In the genomic region with DNA sequence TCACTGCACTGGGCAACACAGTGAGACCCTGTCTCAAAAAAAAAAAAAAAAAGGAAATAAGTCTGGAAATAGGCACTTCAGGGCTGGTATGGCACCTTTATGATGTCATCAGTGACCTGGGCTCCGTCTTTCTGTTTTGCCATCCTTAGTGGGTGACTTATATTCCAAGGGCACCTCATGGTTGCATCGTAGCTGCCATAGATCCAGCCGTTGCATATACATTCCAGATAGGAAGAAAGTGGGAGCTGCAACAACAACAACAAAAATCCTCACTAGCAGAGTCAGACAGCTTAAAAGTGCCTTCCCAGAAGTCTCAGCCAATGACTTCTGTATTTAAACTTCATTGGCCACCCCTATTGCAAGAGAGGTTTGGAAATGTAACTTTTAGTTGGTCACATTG, we compare ENCODE assay signal across 25 cellular contexts. TPM values are rescaled to one million over a fixed set of nuclear protein-coding genes. Genes with fewer than 3 reads are reported as not detected.
DNase-seq lines count a peak whose midpoint lies in the region; ATAC-seq, FAIRE-seq and TF ChIP-seq lines count a peak whose summit lies in the region.
"Had no signal": no experiment of that assay in that cellular context is flagged by ENCODE, and none has a peak within 500 bp of the region (broad histone marks: within the 10 kb centered on the region; RNA-seq: fewer than 3 reads in every experiment).

No MANE protein-coding gene starts in this region.

- no peak for TF ChIP-seq RAD21 in GM12878 (IDR thresholded peaks at IDR 0.05; ENCODE audit: insufficient read depth, low read depth, low read length)

- no peak overlapping the region for H2AFZ ChIP-seq in DND-41 (ENCODE audit: low read depth, low read length)
- H2AFZ ChIP-seq in OCI-LY3 (ENCODE audit: low read depth, low read length) = peak overlapping the region; percentile 100; the same call in 1 of the 2 replicates
- H2AFZ ChIP-seq in GM12878 (ENCODE audit: control insufficient read depth, low read depth, low read length) = no peak overlapping the region; the same call in 1 of the 2 replicates
- no peak overlapping the region for H2AFZ ChIP-seq in trophoblast cell (ENCODE audit: insufficient read depth, low read length, poor library complexity)

- H3K9me3 ChIP-seq in DND-41 (ENCODE audit: insufficient read depth, low read length, severe bottlenecking) = no peaks in the 10 kb centered on the region
- H3K9me3 ChIP-seq in OCI-LY3 (ENCODE audit: insufficient read depth, low read length) = no peaks in the 10 kb centered on the region
- H3K9me3 ChIP-seq in GM12878 (replicated peaks; ENCODE audit: control insufficient read depth, insufficient read depth, low read length) = no peaks in the 10 kb centered on the region
- H3K9me3 ChIP-seq in trophoblast cell (ENCODE audit: insufficient read depth, low read depth, low read length) = no peaks in the 10 kb centered on the region
- H3K9me3 ChIP-seq: esophagus squamous epithelium, Peyer's patch, testis, vagina had no signal

- no peaks in the 10 kb centered on the region for H3K9me3 Mint-ChIP-seq in stimulated activated memory B cell treated with anti-CD40 and anti-IgM and Interleukin-4, amounts not matched to agents 10 μg/mL and 1 μg/mL and 100 μg/mL, for 72 hours
- no peaks in the 10 kb centered on the region for H3K9me3 Mint-ChIP-seq in stimulated activated effector memory CD8-positive, alpha-beta T cell treated with anti-CD3 and anti-CD28 coated beads, Interleukin-12 subunit alpha, Interleukin-12 subunit beta, amount 100 ng/mL, for 72 hours
- H3K9me3 Mint-ChIP-seq: activated naive CD4-positive, alpha-beta T cell treated with anti-CD3 and anti-CD28 coated beads, Interleukin-2, amount 50 U/mL, for 24 hours; CD4-positive, alpha-beta T cell; endodermal cell had no signal

- H3K27me3 Mint-ChIP-seq in stimulated activated memory B cell treated with anti-CD40 and anti-IgM and Interleukin-4, amounts not matched to agents 10 μg/mL and 1 μg/mL and 100 μg/mL, for 72 hours = peaks cover 2% of the 10 kb centered on the region

- H3K36me3 ChIP-seq in DND-41 (ENCODE audit: insufficient read depth, low read length) (no peaks in the 10 kb centered on the region), OCI-LY3 (replicated peaks; ENCODE audit: low read depth, low read length) (no peaks in the 10 kb centered on the region), GM12878 (ENCODE audit: control insufficient read depth in 2 of 2, insufficient read depth in 2 of 2, low read length in 1 of 2) (no peaks in the 10 kb centered on the region), trophoblast cell (ENCODE audit: control insufficient read depth in 1 of 2, insufficient read depth in 2 of 2, low read length in 2 of 2) (no peaks in the 10 kb centered on the region)
- H3K36me3 ChIP-seq: esophagus squamous epithelium, Peyer's patch, vagina had no signal

- ATAC-seq in DND-41 (ENCODE audit: insufficient read depth, low read depth) (no peak), GM12878 (no peak; the same call in 2 of the 3 replicates), GM21423 (IDR thresholded peaks at IDR 0.05; ENCODE audit: unreplicated experiment) (no peak)
- no peak for ATAC-seq in stimulated activated memory B cell treated with anti-CD40 and anti-IgM and Interleukin-4, amounts not matched to agents 10 μg/mL and 1 μg/mL and 100 μg/mL, for 72 hours
- no peak for ATAC-seq in stimulated activated effector memory CD8-positive, alpha-beta T cell treated with anti-CD3 and anti-CD28 coated beads, Interleukin-12 subunit alpha, Interleukin-12 subunit beta, amount 100 ng/mL, for 72 hours

- peaks cover 3% of the 10 kb centered on the region for H3K27me3 ChIP-seq in DND-41 (ENCODE audit: insufficient read depth, low read length, poor library complexity)
- no peaks in the 10 kb centered on the region for H3K27me3 ChIP-seq in OCI-LY3 (ENCODE audit: low read depth, low read length)
- H3K27me3 ChIP-seq in GM12878 (replicated peaks in 1 of 2; ENCODE audit: control insufficient read depth in 2 of 2, insufficient read depth in 2 of 2, low read length in 1 of 2) = no peaks in the 10 kb centered on the region; a peak in 1 of 4 replicates
- H3K27me3 ChIP-seq in trophoblast cell (ENCODE audit: insufficient read depth, low read length) = no peaks in the 10 kb centered on the region
- H3K27me3 ChIP-seq: Peyer's patch, testis, vagina had no signal

- RAD21 ChIA-PET in GM12878 (lab: Charles Lee; ENCODE audit: unreplicated experiment) = interaction anchor here (1.1 kb wide), 1 partner anchor 44 kb away, joined by 3 read pairs; no protein-coding TSS in a partner anchor

- SMC1A ChIA-PET in GM12878 (lab: Charles Lee; ENCODE audit: uncharacterized antibody, unreplicated experiment) = interaction anchor here (0.9 to 3.2 kb wide), 8 partner anchors 13 to 407 kb away, joined by 3 to 15 read pairs (median 6); no protein-coding TSS in a partner anchor

- H2BK12ac ChIP-seq in trophoblast cell (ENCODE audit: low read length) = no peak overlapping the region

- H3K79me2 ChIP-seq in DND-41 (ENCODE audit: insufficient read depth, low read length) (no peaks in the 10 kb centered on the region), OCI-LY3 (ENCODE audit: low read length) (no peaks in the 10 kb centered on the region), GM12878 (ENCODE audit: control insufficient read depth, insufficient read depth, low read length) (no peaks in the 10 kb centered on the region), trophoblast cell (ENCODE audit: control insufficient read depth, insufficient read depth, low read length, poor library complexity) (no peaks in the 10 kb centered on the region)

- H4K20me1 ChIP-seq in DND-41 (ENCODE audit: insufficient read depth, low read length) (no peaks in the 10 kb centered on the region), OCI-LY3 (ENCODE audit: insufficient read depth, low read length) (no peaks in the 10 kb centered on the region), GM12878 (ENCODE audit: control insufficient read depth, insufficient read depth) (no peaks in the 10 kb centered on the region)

- intact Hi-C loops in GM12878 (cut with micrococcal nuclease; ENCODE audit: unreplicated experiment) = loop anchor here (1.0 to 2.0 kb wide), 4 partner anchors 42 to 419 kb away; no protein-coding TSS in a partner anchor

- H3K79me1 ChIP-seq in trophoblast cell (ENCODE audit: low read length) = peaks cover 3% of the 10 kb centered on the region

- no peak overlapping the region for H2AK5ac ChIP-seq in trophoblast cell (ENCODE audit: low read length)

- WGBS in GM12878 (ENCODE audit: insufficient coverage, insufficient replicate concordance, low lambda C conversion rate, missing lambda C conversion rate) = 67% methylated on average over 3 of the region's 3 CpGs
- WGBS in trophoblast cell (ENCODE audit: extremely low coverage, insufficient coverage, insufficient read length) = no CpG with 5 or more reads among the region's 3 CpGs

- no TSS peak for BruUV-seq in GM12878 (replicated peaks; lab: Mats Ljungman, UMichigan)

- H3K4me1 Mint-ChIP-seq in stimulated activated memory B cell treated with anti-CD40 and anti-IgM and Interleukin-4, amounts not matched to agents 10 μg/mL and 1 μg/mL and 100 μg/mL, for 72 hours = peaks cover 8% of the 10 kb centered on the region
- H3K4me1 Mint-ChIP-seq in stimulated activated effector memory CD8-positive, alpha-beta T cell treated with anti-CD3 and anti-CD28 coated beads, Interleukin-12 subunit alpha, Interleukin-12 subunit beta, amount 100 ng/mL, for 72 hours = peaks cover 8% of the 10 kb centered on the region
- H3K4me1 Mint-ChIP-seq: endodermal cell had no signal

- no peak overlapping the region for H3K4ac ChIP-seq in trophoblast cell (ENCODE audit: low read depth, low read length)

- H3K14ac ChIP-seq in trophoblast cell (ENCODE audit: low read length) = no peak overlapping the region

- H3K4me2 ChIP-seq in DND-41 (ENCODE audit: insufficient read depth, low read length) (0 out of 2 replicates have a peak overlapping the region, but pooled peaks have one; percentile 28), OCI-LY3 (ENCODE audit: low read length) (peak overlapping the region; percentile 96), GM12878 (ENCODE audit: control insufficient read depth, insufficient read depth) (peak overlapping the region; percentile 36; the same call in 1 of the 2 replicates), trophoblast cell (ENCODE audit: low read length) (no peak overlapping the region)

- TF ChIP-seq POLR2A in GM12878 (IDR thresholded peaks at IDR 0.05; ENCODE audit: low read depth, low read length) = no peak

- no peak for TF ChIP-seq CTCF in DND-41 (IDR thresholded peaks at IDR 0.05; ENCODE audit: borderline replicate concordance, extremely low read depth, low read length, poor library complexity, severe bottlenecking)
- TF ChIP-seq CTCF in OCI-LY3 (IDR thresholded peaks at IDR 0.05; ENCODE audit: low read depth, low read length) = no peak
- TF ChIP-seq CTCF in GM12878 (IDR thresholded peaks at IDR 0.05 in 2 of 3, conservative IDR thresholded peaks at IDR 0.05 in 1 of 3; ENCODE audit: control insufficient read depth in 2 of 3, extremely low read depth in 1 of 3, insufficient read depth in 1 of 3, low read depth in 3 of 3, low read length in 3 of 3) = no peak

- no peak overlapping the region for H3K27ac Mint-ChIP-seq in stimulated activated memory B cell treated with anti-CD40 and anti-IgM and Interleukin-4, amounts not matched to agents 10 μg/mL and 1 μg/mL and 100 μg/mL, for 72 hours
- no peak overlapping the region for H3K27ac Mint-ChIP-seq in stimulated activated effector memory CD8-positive, alpha-beta T cell treated with anti-CD3 and anti-CD28 coated beads, Interleukin-12 subunit alpha, Interleukin-12 subunit beta, amount 100 ng/mL, for 72 hours
- H3K27ac Mint-ChIP-seq: CD4-positive, alpha-beta T cell; endodermal cell had no signal

- TF ChIP-seq EP300 in GM12878 (IDR thresholded peaks at IDR 0.05; ENCODE audit: borderline replicate concordance in 1 of 2, control insufficient read depth in 1 of 2, low read depth in 2 of 2, low read length in 2 of 2) = no peak

- H3K27ac ChIP-seq in DND-41 (ENCODE audit: low read length) (no peak overlapping the region), OCI-LY3 (ENCODE audit: low read length) (no peak overlapping the region), GM12878 (ENCODE audit: control insufficient read depth, insufficient read depth) (no peak overlapping the region), trophoblast cell (ENCODE audit: low read depth, low read length) (peak overlapping the region; percentile 26)
- H3K27ac ChIP-seq: esophagus squamous epithelium, HL-60, Peyer's patch, testis, vagina had no signal

- H4K91ac ChIP-seq in trophoblast cell (ENCODE audit: low read depth, low read length) = peak overlapping the region; percentile 76

- H4K12ac ChIP-seq in trophoblast cell (ENCODE audit: low read depth, low read length) = no peak overlapping the region

- H3K4me3 ChIP-seq in DND-41 (ENCODE audit: low read depth in 1 of 2, low read length in 2 of 2) (no peak overlapping the region), OCI-LY3 (ENCODE audit: low read length) (peak overlapping the region; percentile 83), GM12878 (no peak overlapping the region), trophoblast cell (ENCODE audit: low read depth, low read length) (no peak overlapping the region)
- H3K4me3 ChIP-seq: vagina had no signal

- peaks cover 5% of the 10 kb centered on the region; the same call in 1 of the 2 replicates for H3K4me1 ChIP-seq in DND-41 (ENCODE audit: insufficient read depth, low read length)
- H3K4me1 ChIP-seq in OCI-LY3 (ENCODE audit: low read length) = peaks cover 3% of the 10 kb centered on the region; the same call in 1 of the 2 replicates
- no peaks in the 10 kb centered on the region for H3K4me1 ChIP-seq in GM12878 (ENCODE audit: control insufficient read depth, insufficient read depth, low read length)
- peaks cover 11 to 14% of the 10 kb centered on the region in 2 experiments for H3K4me1 ChIP-seq in trophoblast cell (ENCODE audit: control insufficient read depth in 1 of 2, insufficient read depth in 2 of 2, low read length in 2 of 2)
- H3K4me1 ChIP-seq: testis, vagina had no signal

- no peaks in the 10 kb centered on the region for H3K36me3 Mint-ChIP-seq in stimulated activated memory B cell treated with anti-CD40 and anti-IgM and Interleukin-4, amounts not matched to agents 10 μg/mL and 1 μg/mL and 100 μg/mL, for 72 hours
- no peaks in the 10 kb centered on the region for H3K36me3 Mint-ChIP-seq in stimulated activated effector memory CD8-positive, alpha-beta T cell treated with anti-CD3 and anti-CD28 coated beads, Interleukin-12 subunit alpha, Interleukin-12 subunit beta, amount 100 ng/mL, for 72 hours
- H3K36me3 Mint-ChIP-seq: activated naive CD4-positive, alpha-beta T cell treated with anti-CD3 and anti-CD28 coated beads, Interleukin-2, amount 50 U/mL, for 24 hours; naive B cell had no signal

- H3K18ac ChIP-seq in trophoblast cell (ENCODE audit: low read length) = peak overlapping the region; percentile 72

- CTCF ChIA-PET in GM12878 (lab: Yijun Ruan, JAX) = interaction anchor here (0.7 to 6.4 kb wide), 16 partner anchors 10 to 422 kb away, joined by 3 to 80 read pairs (median 5); no protein-coding TSS in a partner anchor

- no peak for FAIRE-seq in GM12878 (lab: Jason Lieb, UNC)
- FAIRE-seq: frontal cortex had no signal

- H4K8ac ChIP-seq in trophoblast cell (ENCODE audit: low read depth, low read length) = no peak overlapping the region

- in situ Hi-C loops in GM12878 (cut with MboI) = no loop called here

- H3K9ac ChIP-seq in DND-41 (ENCODE audit: low read depth, low read length) (no peak overlapping the region), OCI-LY3 (ENCODE audit: low read length) (no peak overlapping the region), GM12878 (ENCODE audit: control insufficient read depth, insufficient read depth, low read length) (no peak overlapping the region), trophoblast cell (ENCODE audit: low read length) (no peak overlapping the region)

- peak overlapping the region; percentile 72 for H2BK120ac ChIP-seq in trophoblast cell (ENCODE audit: insufficient read depth, low read length, poor library complexity)

- H3K23ac ChIP-seq in trophoblast cell (ENCODE audit: low read length) = no peak overlapping the region

- no peak overlapping the region for H3K4me3 Mint-ChIP-seq in stimulated activated memory B cell treated with anti-CD40 and anti-IgM and Interleukin-4, amounts not matched to agents 10 μg/mL and 1 μg/mL and 100 μg/mL, for 72 hours
- H3K4me3 Mint-ChIP-seq in stimulated activated effector memory CD8-positive, alpha-beta T cell treated with anti-CD3 and anti-CD28 coated beads, Interleukin-12 subunit alpha, Interleukin-12 subunit beta, amount 100 ng/mL, for 72 hours = no peak overlapping the region
- H3K4me3 Mint-ChIP-seq: CD4-positive, alpha-beta T cell had no signal

- H2BK5ac ChIP-seq in trophoblast cell (ENCODE audit: low read depth, low read length, poor library complexity) = no peak overlapping the region

- POLR2A ChIA-PET in GM12878 (lab: Charles Lee) = no interaction called here

- DNase-seq in DND-41 = no peak
- no peak for DNase-seq in GM12878 (ENCODE audit: low read depth, low spot score)
- no peak for DNase-seq in trophoblast cell
- DNase-seq in occipital lobe (lab: John Stamatoyannopoulos, UW) = no peak
- DNase-seq in stimulated activated effector memory CD8-positive, alpha-beta T cell treated with anti-CD3 and anti-CD28 coated beads, Interleukin-12 subunit alpha, Interleukin-12 subunit beta, amount 100 ng/mL, for 72 hours (ENCODE audit: low spot score in 2 of 2) = no peak
- DNase-seq: cortex of kidney, DMS 273 treated with DMSO at 0.1 percent for 48 hours, esophagus squamous epithelium had no signal

RNA-seq across cellular contexts. Expression of a gene that starts 26.4 kb away (rescaled TPM):
- not detected in 2 replicates for total RNA-seq in GM12878 (2013; cell fraction: nucleolus; rRNA removed)
- 0.44 and 0.62 TPM in 2 replicates for total RNA-seq in GM12878 (2014; rRNA removed)
- total RNA-seq in GM12878 (2014; rRNA removed; fragmentation: Illumina TruSeq; extraction: Trizol) = not detected in 2 replicates
- 0.77 and 0.82 TPM in 2 replicates for total RNA-seq in GM12878 (2021)
- polyA plus RNA-seq in GM12878 (2011; ENCODE audit: low read depth) = 2.1 TPM
- 0.08 TPM in 1 of 2 replicates, not detected in the other for polyA plus RNA-seq in GM12878 (2011; rRNA removed)
- 0.25 and 0.58 TPM in 2 replicates for polyA plus RNA-seq in GM12878 (2011; cell fraction: cytosol; rRNA removed)
- polyA plus RNA-seq in GM12878 (2011; cell fraction: nucleus; rRNA removed) = 0.31 TPM in 1 of 2 replicates, not detected in the other
- 1.3 and 1.7 TPM in 2 replicates for polyA plus RNA-seq in GM12878 (2012)
- 0.57 TPM in 1 of 2 replicates, not detected in the other for polyA plus RNA-seq in GM12878 (2014; fragmentation: Illumina TruSeq; extraction: Trizol)
- 1 to 10 TPM; 1.8 TPM for polyA plus RNA-seq in GM12878 (2014; fragmentation: Nextera tagmentation; extraction: Ambion mirVana)
- polyA plus RNA-seq in GM12878 (2014; rRNA removed) = 0.46 and 0.50 TPM in 2 replicates
- polyA plus RNA-seq in GM12878 (2016; fragmentation: Nextera tagmentation; extraction: Ambion mirVana) = under 1 TPM; 0.50 to 0.57 TPM
- polyA minus RNA-seq in GM12878 (2011; rRNA and poly(A)+ RNA removed) = 0.46 TPM in 1 of 2 replicates, not detected in the other
- not detected in 2 replicates for polyA minus RNA-seq in GM12878 (2011; cell fraction: cytosol; rRNA and poly(A)+ RNA removed)
- polyA minus RNA-seq in GM12878 (2011; cell fraction: nucleus; rRNA and poly(A)+ RNA removed) = not detected in 2 replicates
- polyA plus RNA-seq in trophoblast cell (2013) = 0.08 and 0.28 TPM in 2 replicates
- total RNA-seq in occipital lobe = not detected
- total RNA-seq: CD4-positive, alpha-beta T cell; esophagus squamous epithelium; frontal cortex; osteoblast; Peyer's patch; renal cortical epithelial cell; SK-MEL-5; vagina had no signal
- polyA plus RNA-seq: AG04450 had no signal

RNA-seq across cellular contexts. Expression of a gene that starts 47.2 kb away (rescaled TPM):
- not detected in 2 replicates for total RNA-seq in GM12878 (2013; cell fraction: nucleolus; rRNA removed)
- not detected in 2 replicates for total RNA-seq in GM12878 (2014; rRNA removed)
- total RNA-seq in GM12878 (2014; rRNA removed; fragmentation: Illumina TruSeq; extraction: Trizol) = not detected in 2 replicates
- not detected in 2 replicates for total RNA-seq in GM12878 (2021)
- polyA plus RNA-seq in GM12878 (2011; ENCODE audit: low read depth) = not detected
- not detected in 2 replicates for polyA plus RNA-seq in GM12878 (2011; rRNA removed)
- not detected in 2 replicates for polyA plus RNA-seq in GM12878 (2011; cell fraction: cytosol; rRNA removed)
- not detected in 2 replicates for polyA plus RNA-seq in GM12878 (2011; cell fraction: nucleus; rRNA removed)
- not detected in 2 replicates for polyA plus RNA-seq in GM12878 (2012)
- polyA plus RNA-seq in GM12878 (2014; fragmentation: Illumina TruSeq; extraction: Trizol) = not detected in 2 replicates
- not detected for polyA plus RNA-seq in GM12878 (2014; fragmentation: Nextera tagmentation; extraction: Ambion mirVana)
- not detected in 2 replicates for polyA plus RNA-seq in GM12878 (2014; rRNA removed)
- not detected for polyA plus RNA-seq in GM12878 (2016; fragmentation: Nextera tagmentation; extraction: Ambion mirVana)
- not detected in 2 replicates for polyA minus RNA-seq in GM12878 (2011; rRNA and poly(A)+ RNA removed)
- not detected in 2 replicates for polyA minus RNA-seq in GM12878 (2011; cell fraction: cytosol; rRNA and poly(A)+ RNA removed)
- not detected in 2 replicates for polyA minus RNA-seq in GM12878 (2011; cell fraction: nucleus; rRNA and poly(A)+ RNA removed)
- polyA plus RNA-seq in trophoblast cell (2013) = 0.04 and 0.07 TPM in 2 replicates
- total RNA-seq in occipital lobe = not detected
- total RNA-seq: cardiac septum; CD4-positive, alpha-beta T cell; esophagus squamous epithelium; frontal cortex; osteoblast; Peyer's patch; renal cortical epithelial cell; SK-MEL-5; vagina had no signal
- polyA plus RNA-seq: AG04450 had no signal
